Comparison of ENCODE assay signal across 8 cellular contexts in the genomic region with DNA sequence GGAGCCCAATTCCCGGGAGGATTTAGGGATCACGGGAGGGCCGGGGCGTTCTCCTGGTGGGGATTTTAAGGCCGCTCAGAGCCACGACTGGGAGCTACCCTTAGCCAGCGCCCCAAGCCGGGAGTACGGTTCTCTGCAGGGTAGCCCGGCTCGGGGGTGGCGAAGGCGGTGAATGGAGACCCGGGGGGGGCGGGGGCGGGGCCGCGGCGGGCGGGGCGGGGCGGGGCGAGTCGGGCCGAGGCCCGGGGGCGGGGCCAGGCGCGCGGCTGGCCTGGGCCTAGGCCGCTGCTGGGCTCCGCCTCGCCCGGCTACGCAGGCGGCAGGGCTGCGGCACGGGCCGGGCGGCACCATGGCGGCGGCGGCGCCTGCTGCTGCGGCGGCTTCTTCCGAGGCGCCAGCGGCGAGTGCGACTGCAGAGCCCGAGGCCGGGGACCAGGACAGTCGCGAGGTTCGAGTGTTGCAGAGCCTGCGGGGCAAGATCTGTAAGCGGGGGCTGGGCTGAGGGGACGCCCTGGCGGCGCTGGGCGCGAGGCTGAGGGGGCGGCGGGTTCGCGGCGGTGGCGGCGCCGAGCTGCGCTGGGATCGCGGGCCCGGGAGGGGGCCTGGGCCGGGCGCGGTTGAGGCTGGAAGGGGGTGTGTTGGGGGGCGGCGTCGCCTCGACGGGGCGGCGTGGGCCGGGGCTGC. TPM values are rescaled to one million over a fixed set of nuclear protein-coding genes. Genes with fewer than 3 reads are reported as not detected.
DNase-seq lines count a peak whose midpoint lies in the region; ATAC-seq and TF ChIP-seq lines count a peak whose summit lies in the region.

A gene with protein sequence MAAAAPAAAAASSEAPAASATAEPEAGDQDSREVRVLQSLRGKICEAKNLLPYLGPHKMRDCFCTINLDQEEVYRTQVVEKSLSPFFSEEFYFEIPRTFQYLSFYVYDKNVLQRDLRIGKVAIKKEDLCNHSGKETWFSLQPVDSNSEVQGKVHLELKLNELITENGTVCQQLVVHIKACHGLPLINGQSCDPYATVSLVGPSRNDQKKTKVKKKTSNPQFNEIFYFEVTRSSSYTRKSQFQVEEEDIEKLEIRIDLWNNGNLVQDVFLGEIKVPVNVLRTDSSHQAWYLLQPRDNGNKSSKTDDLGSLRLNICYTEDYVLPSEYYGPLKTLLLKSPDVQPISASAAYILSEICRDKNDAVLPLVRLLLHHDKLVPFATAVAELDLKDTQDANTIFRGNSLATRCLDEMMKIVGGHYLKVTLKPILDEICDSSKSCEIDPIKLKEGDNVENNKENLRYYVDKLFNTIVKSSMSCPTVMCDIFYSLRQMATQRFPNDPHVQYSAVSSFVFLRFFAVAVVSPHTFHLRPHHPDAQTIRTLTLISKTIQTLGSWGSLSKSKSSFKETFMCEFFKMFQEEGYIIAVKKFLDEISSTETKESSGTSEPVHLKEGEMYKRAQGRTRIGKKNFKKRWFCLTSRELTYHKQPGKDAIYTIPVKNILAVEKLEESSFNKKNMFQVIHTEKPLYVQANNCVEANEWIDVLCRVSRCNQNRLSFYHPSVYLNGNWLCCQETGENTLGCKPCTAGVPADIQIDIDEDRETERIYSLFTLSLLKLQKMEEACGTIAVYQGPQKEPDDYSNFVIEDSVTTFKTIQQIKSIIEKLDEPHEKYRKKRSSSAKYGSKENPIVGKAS (plus strand): TSS at position 293 of the 684 bp plus-strand sequence. CDS start 57 bp downstream, at position 350.

- DNase-seq in NCI-H748 (lab: John Stamatoyannopoulos, UW; ENCODE audit: unreplicated experiment) (peak; percentile 83), ecto neural progenitor cell (ENCODE audit: low spot score) (peak; percentile 82), lower leg skin (ENCODE audit: low spot score in 2 of 2) (peak; percentile 55 to 91)
- peak; percentile 64 to 67 for DNase-seq in activated CD4-positive, alpha-beta T cell treated with anti-CD3 and anti-CD28 coated beads, Interleukin-2, amount 50 U/mL, for 48 hours
- peak; percentile 49 to 54 for DNase-seq in stimulated activated CD4-positive, alpha-beta T cell treated with anti-CD3 and anti-CD28 coated beads, Interleukin-4, amount 100 ng/mL, for 48 hours (ENCODE audit: low read depth in 2 of 2)

- ATAC-seq in GM19328 (IDR thresholded peaks at IDR 0.05; ENCODE audit: unreplicated experiment) (peak; percentile 72), HG03469 (IDR thresholded peaks at IDR 0.05; ENCODE audit: unreplicated experiment) (peak; percentile 34)

- peak in 1 of 2 donors; percentile 49 for TF ChIP-seq POLR2A in lower leg skin (IDR thresholded peaks at IDR 0.05)

- TF ChIP-seq CTCF in C4-2B (conservative IDR thresholded peaks at IDR 0.05) (no peak), lower leg skin (IDR thresholded peaks at IDR 0.05) (no peak)

- H3K4me3 ChIP-seq in lower leg skin (ENCODE audit: low read depth, poor library complexity, severe bottlenecking), result peak within 1 kb of the TSS; percentile 99

- peak within 1 kb of the TSS; percentile 86 for H3K27ac ChIP-seq in C4-2B

- intact Hi-C loops in lower leg skin (cut with DNase I; ENCODE audit: low total_unique reads), result no loop called here

- WGBS in lower leg skin, 2 donors, result 0 to 1% methylated on average over 4 to 21 of the region's 86 CpGs

RNA-seq across cellular contexts. Expression of the gene that starts here (rescaled TPM):
- 10 to 100 TPM; 18.7 to 46.2 (median 21.2) TPM for total RNA-seq in lower leg skin

Comparison
In these comparisons a context has a peak if more than half of its experiments do, and no peak if none do; other contexts are left out.
1. Peak in every context shown above with its lines: DNase-seq, ATAC-seq, H3K4me3 ChIP-seq and H3K27ac ChIP-seq.